In genomic region chr2:98528349-98528748, GRCh38 we compare ENCODE assay signal across 2 cellular contexts.
TF ChIP-seq lines count a peak whose summit lies in the region.

No MANE protein-coding gene starts in this region.

TF ChIP-seq in HEK293, 187 proteins besides CTCF, POLR2A, EP300 and RAD21:
- TF ChIP-seq ZNF473 (tag by site-specific recombination; IDR thresholded peaks at IDR 0.05) (no peak), GLI2 (tag by site-specific recombination; IDR thresholded peaks at IDR 0.05; ENCODE audit: borderline replicate concordance, low read depth) (no peak), ZNF558 (tag by site-specific recombination; IDR thresholded peaks at IDR 0.05) (peak; percentile 92), ZNF133 (tag by site-specific recombination; IDR thresholded peaks at IDR 0.05) (peak; percentile 56; the same call in 1 of the 2 replicates), ZNF670 (tag by site-specific recombination; IDR thresholded peaks at IDR 0.05; ENCODE audit: low read depth) (no peak), ZNF114 (tag by site-specific recombination; IDR thresholded peaks at IDR 0.05) (no peak), OSR2 (tag by site-specific recombination; IDR thresholded peaks at IDR 0.05) (no peak), ZSCAN30 (tag by site-specific recombination; IDR thresholded peaks at IDR 0.05) (no peak), SETDB1 (IDR thresholded peaks at IDR 0.05; ENCODE audit: insufficient read length, low read length) (peak; percentile 19)
TF ChIP-seq in HEK293: peak in this region for 3.

TF ChIP-seq in GM12878, 131 proteins besides CTCF, POLR2A, EP300 and RAD21:
- TF ChIP-seq HCFC1 (IDR thresholded peaks at IDR 0.05; ENCODE audit: low read length) (no peak), CUX1 (IDR thresholded peaks at IDR 0.05; ENCODE audit: insufficient replicate concordance, low read depth, low read length) (no peak), HDGF (IDR thresholded peaks at IDR 0.05) (no peak), IKZF2 (IDR thresholded peaks at IDR 0.05) (no peak), ZBTB40 (IDR thresholded peaks at IDR 0.05; ENCODE audit: borderline replicate concordance) (no peak), ZBTB11 (CRISPR knock-in tag; IDR thresholded peaks at IDR 0.05) (no peak), ZBTB4 (CRISPR knock-in tag; IDR thresholded peaks at IDR 0.05) (no peak), CREB1 (IDR thresholded peaks at IDR 0.05; ENCODE audit: low read depth) (no peak), ETV6 (conservative IDR thresholded peaks at IDR 0.05 in 1 of 2, IDR thresholded peaks at IDR 0.05 in 1 of 2; ENCODE audit: borderline replicate concordance in 1 of 2, low read depth in 1 of 2) (no peak), MAX (IDR thresholded peaks at IDR 0.05; ENCODE audit: low read depth, low read length) (no peak), RAD51 (IDR thresholded peaks at IDR 0.05) (no peak), ZNF687 (IDR thresholded peaks at IDR 0.05) (no peak), TAF1 (IDR thresholded peaks at IDR 0.05; ENCODE audit: borderline replicate concordance, low read depth, low read length) (no peak), ZNF622 (IDR thresholded peaks at IDR 0.05) (no peak), RFX5 (IDR thresholded peaks at IDR 0.05; ENCODE audit: low read depth, low read length) (no peak), KLF5 (IDR thresholded peaks at IDR 0.05; ENCODE audit: partially characterized antibody) (no peak), NRF1 (conservative IDR thresholded peaks at IDR 0.05; ENCODE audit: low read depth, low read length) (no peak), HDAC6 (IDR thresholded peaks at IDR 0.05; ENCODE audit: unreplicated experiment) (no peak)
